1 cellular context compared by ENCODE assay signal in genomic region chr1:55579332-55579996, GRCh38.
TF ChIP-seq lines count a peak whose summit lies in the region.

No MANE protein-coding gene starts in this region.

TF ChIP-seq in SK-N-SH treated with all-trans-retinoic acid at 6 μM for 48 hours, 23 proteins besides CTCF, POLR2A, EP300 and RAD21 (continued from another document):
- TF ChIP-seq, protein P1, sequence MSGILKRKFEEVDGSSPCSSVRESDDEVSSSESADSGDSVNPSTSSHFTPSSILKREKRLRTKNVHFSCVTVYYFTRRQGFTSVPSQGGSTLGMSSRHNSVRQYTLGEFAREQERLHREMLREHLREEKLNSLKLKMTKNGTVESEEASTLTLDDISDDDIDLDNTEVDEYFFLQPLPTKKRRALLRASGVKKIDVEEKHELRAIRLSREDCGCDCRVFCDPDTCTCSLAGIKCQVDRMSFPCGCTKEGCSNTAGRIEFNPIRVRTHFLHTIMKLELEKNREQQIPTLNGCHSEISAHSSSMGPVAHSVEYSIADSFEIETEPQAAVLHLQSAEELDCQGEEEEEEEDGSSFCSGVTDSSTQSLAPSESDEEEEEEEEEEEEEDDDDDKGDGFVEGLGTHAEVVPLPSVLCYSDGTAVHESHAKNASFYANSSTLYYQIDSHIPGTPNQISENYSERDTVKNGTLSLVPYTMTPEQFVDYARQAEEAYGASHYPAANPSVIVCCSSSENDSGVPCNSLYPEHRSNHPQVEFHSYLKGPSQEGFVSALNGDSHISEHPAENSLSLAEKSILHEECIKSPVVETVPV (CRISPR knock-in tag; IDR thresholded peaks at IDR 0.05), result no peak
- no peak for TF ChIP-seq TSHZ2 (CRISPR knock-in tag; IDR thresholded peaks at IDR 0.05)
